In the genomic region with DNA sequence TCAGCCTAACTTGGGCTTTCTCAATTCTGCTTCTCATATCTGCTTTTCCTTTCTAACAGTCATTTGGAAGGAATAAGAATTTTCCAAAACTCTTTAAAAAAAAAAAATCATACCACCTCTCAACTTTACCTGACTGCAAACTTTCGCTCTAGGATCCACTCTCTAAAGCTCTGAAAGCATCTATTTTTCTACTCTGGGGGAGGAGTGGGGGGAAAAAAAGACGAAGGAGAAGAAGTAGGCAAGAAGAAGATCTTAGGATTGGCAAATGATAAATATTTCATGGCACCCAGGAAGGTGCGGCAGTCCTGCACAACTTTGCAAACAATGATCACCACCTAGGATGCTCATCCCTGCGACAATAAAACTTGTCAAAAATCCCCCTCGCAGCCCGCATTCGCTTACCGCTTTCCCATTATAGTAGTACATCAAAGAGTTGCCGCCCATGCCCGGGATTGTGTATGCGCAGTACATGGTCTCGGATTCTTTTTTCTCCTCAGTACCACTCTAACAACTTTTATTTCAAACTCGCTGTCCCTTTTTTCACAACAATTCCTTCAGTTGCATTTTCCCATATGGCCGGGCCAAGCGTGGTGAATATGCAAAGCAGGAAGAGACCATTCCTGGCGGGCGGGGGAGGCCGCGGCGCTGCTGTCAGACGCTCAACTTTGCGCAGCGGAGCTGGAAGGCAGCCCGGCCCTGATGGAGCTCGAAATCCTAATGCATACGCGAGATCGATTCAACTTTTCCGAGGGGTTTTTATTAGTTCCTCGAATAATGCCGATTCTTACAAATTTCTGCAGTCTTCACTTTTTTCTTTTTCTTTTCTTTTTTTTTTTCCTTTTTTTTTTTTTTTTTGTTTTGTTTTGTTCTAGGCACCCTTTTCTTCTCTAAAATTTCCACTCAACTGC, we compare ENCODE assay signal across 8 cellular contexts.
DNase-seq lines count a peak whose midpoint lies in the region; ATAC-seq and TF ChIP-seq lines count a peak whose summit lies in the region.

No MANE protein-coding gene starts in this region.

- peak overlapping the region; percentile 74 for H3K4me3 ChIP-seq in coronary artery

- ATAC-seq in GM21737 (IDR thresholded peaks at IDR 0.05; ENCODE audit: unreplicated experiment) = peak; percentile 64

- in situ Hi-C loops in KBM-7 (cut with MboI; ENCODE audit: low pct_unique_long_range_greater_than_20kb, low sequenced_read_pairs) = no loop called here

- DNase-seq in KBM-7 (peak; percentile 83), SK-N-DZ (ENCODE audit: low spot score) (peak; percentile 87), coronary artery (ENCODE audit: low spot score) (peak; percentile 90), left kidney (ENCODE audit: low read depth, low spot score) (peak; percentile 95), UCSD-AML1 (lab: John Stamatoyannopoulos, UW; ENCODE audit: unreplicated experiment) (no peak)
- peak; percentile 10 to 11 for DNase-seq in stimulated activated CD4-positive, alpha-beta T cell treated with anti-CD3 and anti-CD28 coated beads, Interleukin-2, amount 100 ng/mL, for 48 hours

- peak overlapping the region; percentile 93 to 94 for H3K27ac ChIP-seq in coronary artery

- no peak for TF ChIP-seq CTCF in coronary artery (IDR thresholded peaks at IDR 0.05)

- TF ChIP-seq POLR2A in GM10847 (IDR thresholded peaks at IDR 0.05; ENCODE audit: extremely low read depth, insufficient read length) = peak; percentile 41
